In the genomic region with DNA sequence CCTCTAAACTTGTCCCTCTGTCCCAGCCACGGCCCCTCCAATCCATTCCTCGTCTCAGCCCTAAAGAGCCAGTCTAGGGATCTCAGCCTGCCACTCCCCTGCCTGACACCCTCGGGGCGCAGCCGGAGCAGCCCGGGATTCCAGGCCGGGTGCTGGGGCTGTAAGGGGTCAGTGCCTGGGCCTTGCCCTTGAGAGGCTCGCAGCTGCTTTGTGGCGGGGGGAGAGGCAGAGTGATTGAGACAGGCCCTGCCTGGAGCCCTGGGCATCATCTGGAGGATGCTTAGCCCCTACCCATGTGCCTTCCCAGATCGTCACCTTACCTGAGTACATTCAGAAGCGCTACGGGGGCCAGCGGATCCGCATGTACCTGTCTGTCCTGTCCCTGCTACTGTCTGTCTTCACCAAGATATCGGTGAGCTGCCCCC, we compare ENCODE assay signal across 1 cellular context.
TF ChIP-seq lines count a peak whose summit lies in the region.

No MANE protein-coding gene starts in this region.

TF ChIP-seq in A549, 52 proteins besides CTCF, POLR2A, EP300 and RAD21:
- TF ChIP-seq EHF (CRISPR knock-in tag; IDR thresholded peaks at IDR 0.05) (no peak), NFE2L2 (conservative IDR thresholded peaks at IDR 0.05; ENCODE audit: low read length) (no peak), JUNB (IDR thresholded peaks at IDR 0.05) (no peak), ZSCAN20 (CRISPR knock-in tag; IDR thresholded peaks at IDR 0.05) (no peak), HOXB13 (CRISPR knock-in tag; IDR thresholded peaks at IDR 0.05; ENCODE audit: low read depth) (no peak), GATA3 (IDR thresholded peaks at IDR 0.05; ENCODE audit: borderline replicate concordance) (no peak), JUN (IDR thresholded peaks at IDR 0.05) (no peak), MAFK (IDR thresholded peaks at IDR 0.05; ENCODE audit: partially characterized antibody) (no peak), RFX5 (IDR thresholded peaks at IDR 0.05) (no peak), ZFP36 (IDR thresholded peaks at IDR 0.05; ENCODE audit: borderline replicate concordance, partially characterized antibody) (no peak), MYC (IDR thresholded peaks at IDR 0.05; ENCODE audit: borderline replicate concordance, low read length) (no peak), ESRRA (IDR thresholded peaks at IDR 0.05; ENCODE audit: borderline replicate concordance, low read length) (no peak), HOXA7 (CRISPR knock-in tag; IDR thresholded peaks at IDR 0.05) (no peak)
- TF ChIP-seq, protein P1, sequence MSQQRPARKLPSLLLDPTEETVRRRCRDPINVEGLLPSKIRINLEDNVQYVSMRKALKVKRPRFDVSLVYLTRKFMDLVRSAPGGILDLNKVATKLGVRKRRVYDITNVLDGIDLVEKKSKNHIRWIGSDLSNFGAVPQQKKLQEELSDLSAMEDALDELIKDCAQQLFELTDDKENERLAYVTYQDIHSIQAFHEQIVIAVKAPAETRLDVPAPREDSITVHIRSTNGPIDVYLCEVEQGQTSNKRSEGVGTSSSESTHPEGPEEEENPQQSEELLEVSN (IDR thresholded peaks at IDR 0.05; ENCODE audit: borderline replicate concordance, low read depth) = no peak
- TF ChIP-seq, protein P2, sequence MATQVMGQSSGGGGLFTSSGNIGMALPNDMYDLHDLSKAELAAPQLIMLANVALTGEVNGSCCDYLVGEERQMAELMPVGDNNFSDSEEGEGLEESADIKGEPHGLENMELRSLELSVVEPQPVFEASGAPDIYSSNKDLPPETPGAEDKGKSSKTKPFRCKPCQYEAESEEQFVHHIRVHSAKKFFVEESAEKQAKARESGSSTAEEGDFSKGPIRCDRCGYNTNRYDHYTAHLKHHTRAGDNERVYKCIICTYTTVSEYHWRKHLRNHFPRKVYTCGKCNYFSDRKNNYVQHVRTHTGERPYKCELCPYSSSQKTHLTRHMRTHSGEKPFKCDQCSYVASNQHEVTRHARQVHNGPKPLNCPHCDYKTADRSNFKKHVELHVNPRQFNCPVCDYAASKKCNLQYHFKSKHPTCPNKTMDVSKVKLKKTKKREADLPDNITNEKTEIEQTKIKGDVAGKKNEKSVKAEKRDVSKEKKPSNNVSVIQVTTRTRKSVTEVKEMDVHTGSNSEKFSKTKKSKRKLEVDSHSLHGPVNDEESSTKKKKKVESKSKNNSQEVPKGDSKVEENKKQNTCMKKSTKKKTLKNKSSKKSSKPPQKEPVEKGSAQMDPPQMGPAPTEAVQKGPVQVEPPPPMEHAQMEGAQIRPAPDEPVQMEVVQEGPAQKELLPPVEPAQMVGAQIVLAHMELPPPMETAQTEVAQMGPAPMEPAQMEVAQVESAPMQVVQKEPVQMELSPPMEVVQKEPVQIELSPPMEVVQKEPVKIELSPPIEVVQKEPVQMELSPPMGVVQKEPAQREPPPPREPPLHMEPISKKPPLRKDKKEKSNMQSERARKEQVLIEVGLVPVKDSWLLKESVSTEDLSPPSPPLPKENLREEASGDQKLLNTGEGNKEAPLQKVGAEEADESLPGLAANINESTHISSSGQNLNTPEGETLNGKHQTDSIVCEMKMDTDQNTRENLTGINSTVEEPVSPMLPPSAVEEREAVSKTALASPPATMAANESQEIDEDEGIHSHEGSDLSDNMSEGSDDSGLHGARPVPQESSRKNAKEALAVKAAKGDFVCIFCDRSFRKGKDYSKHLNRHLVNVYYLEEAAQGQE (IDR thresholded peaks at IDR 0.05) = no peak
